Comparison of ENCODE assay signal across 18 cellular contexts in genomic region chrX:261858-262390, GRCh38. TPM values are rescaled to one million over a fixed set of nuclear protein-coding genes. Genes with fewer than 3 reads are reported as not detected.
DNase-seq lines count a peak whose midpoint lies in the region; ATAC-seq, FAIRE-seq and TF ChIP-seq lines count a peak whose summit lies in the region.
"Had no signal": no experiment of that assay in that cellular context is flagged by ENCODE, and none has a peak within 500 bp of the region (broad histone marks: within the 10 kb centered on the region; RNA-seq: fewer than 3 reads in every experiment).

No MANE protein-coding gene starts in this region.

- no peaks in the 10 kb centered on the region for H3K36me3 Mint-ChIP-seq in nephron (ENCODE audit: low read depth)
- H3K36me3 Mint-ChIP-seq in stimulated activated naive B cell treated with anti-CD40 and anti-IgM and Interleukin-4, amounts not matched to agents 10 μg/mL and 1 μg/mL and 100 μg/mL, for 72 hours: no peaks in the 10 kb centered on the region
- H3K36me3 Mint-ChIP-seq in T-helper 17 cell (ENCODE audit: low read depth): no peaks in the 10 kb centered on the region

- no peaks in the 10 kb centered on the region for H4K20me1 ChIP-seq in BLaER1 treated with 17β-estradiol and CSF1 and Interleukin-3, amounts not matched to agents 10 nM and 100 nM

- peaks cover 20 to 71% (median 60%) of the 10 kb centered on the region in 10 experiments for H3K4me1 ChIP-seq in BLaER1 treated with 17β-estradiol and CSF1 and Interleukin-3, amounts not matched to agents 10 nM and 100 nM

- no peak overlapping the region for H3K4me3 ChIP-seq in BLaER1 treated with 17β-estradiol and CSF1 and Interleukin-3, amounts not matched to agents 10 nM and 100 nM
- H3K4me3 ChIP-seq: esophagus squamous epithelium, left lung, MG63 had no signal

- ATAC-seq in HG03432 (IDR thresholded peaks at IDR 0.05; ENCODE audit: unreplicated experiment) (no peak), T-helper 17 cell (no peak)
- ATAC-seq in stimulated activated naive B cell treated with anti-CD40 and anti-IgM and Interleukin-4, amounts not matched to agents 10 μg/mL and 1 μg/mL and 100 μg/mL, for 72 hours (replicated peaks): no peak
- ATAC-seq: activated T-cell treated with anti-CD3 and anti-CD28 coated beads, Interleukin-2, amount 50 U/mL, for 72 hours had no signal

- no peak overlapping the region for H3K4me3 Mint-ChIP-seq in nephron
- no peak overlapping the region for H3K4me3 Mint-ChIP-seq in stimulated activated naive B cell treated with anti-CD40 and anti-IgM and Interleukin-4, amounts not matched to agents 10 μg/mL and 1 μg/mL and 100 μg/mL, for 72 hours
- no peak overlapping the region for H3K4me3 Mint-ChIP-seq in T-helper 17 cell
- H3K4me3 Mint-ChIP-seq: activated T-cell treated with anti-CD3 and anti-CD28 coated beads, Interleukin-2, amount 50 U/mL, for 72 hours; dendritic cell treated with granulocyte-macrophage colony-stimulating factor and Interleukin-4, amounts not matched to agents 40 ng/mL and 50 ng/mL, for 4 days had no signal

- H3K27me3 Mint-ChIP-seq in nephron (ENCODE audit: low read depth): peaks cover 21% of the 10 kb centered on the region
- H3K27me3 Mint-ChIP-seq in stimulated activated naive B cell treated with anti-CD40 and anti-IgM and Interleukin-4, amounts not matched to agents 10 μg/mL and 1 μg/mL and 100 μg/mL, for 72 hours: no peaks in the 10 kb centered on the region
- no peaks in the 10 kb centered on the region for H3K27me3 Mint-ChIP-seq in T-helper 17 cell

- H3K4me2 ChIP-seq in BLaER1 treated with 17β-estradiol and CSF1 and Interleukin-3, amounts not matched to agents 10 nM and 100 nM: peak overlapping the region; percentile 74 to 92 (median 79)

- peak overlapping the region in 10 of 11 experiments; percentile 38 to 67 (median 50); a peak in 16 of 22 replicates for H3K9ac ChIP-seq in BLaER1 treated with 17β-estradiol and CSF1 and Interleukin-3, amounts not matched to agents 10 nM and 100 nM

- no peaks in the 10 kb centered on the region for H3K36me3 ChIP-seq in BLaER1 treated with 17β-estradiol and CSF1 and Interleukin-3, amounts not matched to agents 10 nM and 100 nM
- H3K36me3 ChIP-seq: esophagus squamous epithelium, left lung, MG63, neutrophil had no signal

- TF ChIP-seq CTCF in nephron (IDR thresholded peaks at IDR 0.05; ENCODE audit: unreplicated experiment in 3 of 3): no peak

- no peaks in the 10 kb centered on the region for H3K27me3 ChIP-seq in BLaER1 treated with 17β-estradiol and CSF1 and Interleukin-3, amounts not matched to agents 10 nM and 100 nM
- H3K27me3 ChIP-seq: left lung, MG63, neutrophil had no signal

- H3K4me1 Mint-ChIP-seq in nephron (peaks cover 13% of the 10 kb centered on the region), T-helper 17 cell (peaks cover 2% of the 10 kb centered on the region)
- no peaks in the 10 kb centered on the region for H3K4me1 Mint-ChIP-seq in stimulated activated naive B cell treated with anti-CD40 and anti-IgM and Interleukin-4, amounts not matched to agents 10 μg/mL and 1 μg/mL and 100 μg/mL, for 72 hours

- no peaks in the 10 kb centered on the region for H3K9me3 Mint-ChIP-seq in nephron
- no peaks in the 10 kb centered on the region for H3K9me3 Mint-ChIP-seq in stimulated activated naive B cell treated with anti-CD40 and anti-IgM and Interleukin-4, amounts not matched to agents 10 μg/mL and 1 μg/mL and 100 μg/mL, for 72 hours
- H3K9me3 Mint-ChIP-seq: activated T-cell treated with anti-CD3 and anti-CD28 coated beads, Interleukin-2, amount 50 U/mL, for 72 hours; dendritic cell treated with granulocyte-macrophage colony-stimulating factor and Interleukin-4, amounts not matched to agents 40 ng/mL and 50 ng/mL, for 4 days had no signal

- H3K9me3 ChIP-seq in BLaER1 treated with 17β-estradiol and CSF1 and Interleukin-3, amounts not matched to agents 10 nM and 100 nM (replicated peaks in 1 of 11): no peaks in the 10 kb centered on the region
- no peaks in the 10 kb centered on the region for H3K9me3 ChIP-seq in T-helper 17 cell (ENCODE audit: control insufficient read depth, low read length, poor library complexity, severe bottlenecking)
- H3K9me3 ChIP-seq: esophagus squamous epithelium, left lung, MG63, neutrophil had no signal

- peak overlapping the region in 8 of 11 experiments; percentile 6 to 61 (median 45); a peak in 12 of 22 replicates for H3K27ac ChIP-seq in BLaER1 treated with 17β-estradiol and CSF1 and Interleukin-3, amounts not matched to agents 10 nM and 100 nM
- H3K27ac ChIP-seq in epithelial cell of prostate: peak overlapping the region; percentile 47
- H3K27ac ChIP-seq: esophagus squamous epithelium, left lung, neutrophil had no signal

- peak overlapping the region; percentile 28 to 80 (median 59) for H3K27ac Mint-ChIP-seq in nephron
- H3K27ac Mint-ChIP-seq in stimulated activated naive B cell treated with anti-CD40 and anti-IgM and Interleukin-4, amounts not matched to agents 10 μg/mL and 1 μg/mL and 100 μg/mL, for 72 hours: no peak overlapping the region
- no peak overlapping the region for H3K27ac Mint-ChIP-seq in T-helper 17 cell
- H3K27ac Mint-ChIP-seq: activated T-cell treated with anti-CD3 and anti-CD28 coated beads, Interleukin-2, amount 50 U/mL, for 72 hours; dendritic cell treated with granulocyte-macrophage colony-stimulating factor and Interleukin-4, amounts not matched to agents 40 ng/mL and 50 ng/mL, for 4 days had no signal

- no peak for DNase-seq in HTR-8/SVneo (ENCODE audit: insufficient read length, low spot score)
- no peak for DNase-seq in epithelial cell of prostate (ENCODE audit: low read depth, low spot score)
- no peak for DNase-seq in stimulated activated naive B cell treated with anti-CD40 and anti-IgM and Interleukin-4, amounts not matched to agents 10 μg/mL and 1 μg/mL and 100 μg/mL, for 72 hours
- no peak for DNase-seq in T-helper 17 cell
- DNase-seq in dermis blood vessel endothelial cell: no peak
- DNase-seq: activated CD4-positive, alpha-beta T cell treated with anti-CD3 and anti-CD28 coated beads, Interleukin-2, amount 50 U/mL, for 1 hour; activated T-cell treated with anti-CD3 and anti-CD28 coated beads, Interleukin-2, amount 50 U/mL, for 72 hours; DMS53; esophagus squamous epithelium; MG63; NCI-H2107; NCI-H82 had no signal

- peak; percentile 9 for FAIRE-seq in HTR-8/SVneo (lab: Jason Lieb, UNC)

RNA-seq across cellular contexts. Expression of gene PLCXD1, which starts 19.3 kb away (rescaled TPM):
- total RNA-seq in T-helper 17 cell (10 to 100 TPM; 13.0 to 17.9 TPM), dermis blood vessel endothelial cell (5.1 and 15.0 TPM in 2 replicates)

RNA-seq across cellular contexts. Expression of gene GTPBP6, which starts 56.7 kb away (rescaled TPM):
- 10 to 100 TPM; 67.7 to 69.0 TPM for total RNA-seq in T-helper 17 cell
- 31.7 and 49.9 TPM in 2 replicates for total RNA-seq in dermis blood vessel endothelial cell

Comparison
In these comparisons a context has a peak if more than half of its experiments do, and no peak if none do; other contexts are left out.
1. H3K27ac Mint-ChIP-seq: peak in nephron (3 of 3); none in stimulated activated naive B cell treated with anti-CD40 and anti-IgM and Interleukin-4, amounts not matched to agents 10 μg/mL and 1 μg/mL and 100 μg/mL, for 72 hours (single experiment) and T-helper 17 cell (single experiment).